Comparison of ENCODE assay signal across 20 cellular contexts in genomic region chr9:115849679-115850412, GRCh38.
DNase-seq lines count a peak whose midpoint lies in the region; ATAC-seq and TF ChIP-seq lines count a peak whose summit lies in the region.
"Had no signal": no experiment of that assay in that cellular context is flagged by ENCODE, and none has a peak within 500 bp of the region (broad histone marks: within the 10 kb centered on the region; RNA-seq: fewer than 3 reads in every experiment).

No MANE protein-coding gene starts in this region.

- no peaks in the 10 kb centered on the region for H3K9me3 ChIP-seq in adipocyte (ENCODE audit: control insufficient read depth, low read length)

- peak; percentile 4 for DNase-seq in AG09309 (ENCODE audit: low read depth)
- peak; percentile 35 for DNase-seq in adipocyte (ENCODE audit: low read depth)
- peak; percentile 28 to 63 for DNase-seq in foreskin fibroblast
- no peak for DNase-seq in NCI-H345 treated with DMSO at 0.1 percent for 48 hours (lab: John Stamatoyannopoulos, UW; ENCODE audit: unreplicated experiment)
- DNase-seq in nucleus accumbens (lab: John Stamatoyannopoulos, UW): no peak
- DNase-seq in midbrain (lab: John Stamatoyannopoulos, UW): no peak
- DNase-seq: activated CD4-positive, alpha-beta T cell treated with anti-CD3 and anti-CD28 coated beads, Interleukin-2, amount 50 U/mL, for 4 hours; activated naive CD4-positive, alpha-beta T cell treated with anti-CD3 and anti-CD28 coated beads for 36 hours; erythroblast; islet precursor cell; KG1; mammary epithelial cell; natural killer cell; NCI-H1105; NCI-H774; RPMI8226; small intestine; trophoblast cell had no signal

- ATAC-seq in GM19395 (IDR thresholded peaks at IDR 0.05; ENCODE audit: unreplicated experiment): peak; percentile 63
- ATAC-seq in GM21786 (IDR thresholded peaks at IDR 0.05; ENCODE audit: unreplicated experiment): no peak
- ATAC-seq: natural killer cell had no signal

- TF ChIP-seq CTCF in AG09309 (IDR thresholded peaks at IDR 0.05; ENCODE audit: control insufficient read depth, insufficient read depth, low read depth, low read length, missing control alignments) (peak; percentile 1), foreskin fibroblast (IDR thresholded peaks at IDR 0.05; ENCODE audit: low read depth, low read length) (no peak)

- H3K9ac ChIP-seq in adipocyte (ENCODE audit: low read length): no peak overlapping the region

- no peaks in the 10 kb centered on the region for H3K36me3 ChIP-seq in adipocyte (ENCODE audit: control insufficient read depth, insufficient read depth, low read length, severe bottlenecking)

- H3K4me1 ChIP-seq in adipocyte (ENCODE audit: control insufficient read depth, insufficient read depth, low read length): peaks cover 29% of the 10 kb centered on the region

- H3K4me3 ChIP-seq in AG09309 (ENCODE audit: control insufficient read depth, low read depth, low read length) (no peak overlapping the region), adipocyte (ENCODE audit: low read length) (no peak overlapping the region), foreskin fibroblast (ENCODE audit: low read depth in 1 of 2, low read length in 2 of 2) (no peak overlapping the region)

- no peaks in the 10 kb centered on the region for H3K27me3 ChIP-seq in adipocyte (replicated peaks; ENCODE audit: control insufficient read depth, insufficient read depth, low read length)

Comparison
In these comparisons a context has a peak if more than half of its experiments do, and no peak if none do; other contexts are left out.
1. DNase-seq: peak in AG09309 (single experiment), adipocyte (single experiment) and foreskin fibroblast (2 of 2); none in NCI-H345 treated with DMSO at 0.1 percent for 48 hours (single experiment), nucleus accumbens (0 of 56) and midbrain (single experiment).